Comparison of ENCODE assay signal across 29 cellular contexts in genomic region chr17:51921500-51921899, GRCh38.
"Had no signal": no experiment of that assay in that cellular context is flagged by ENCODE, and none has a peak within 500 bp of the region (broad histone marks: within the 10 kb centered on the region; RNA-seq: fewer than 3 reads in every experiment).

No MANE protein-coding gene starts in this region.

- FAIRE-seq: astrocyte, TTC549 had no signal

- DNase-seq: activated CD4-positive, alpha-beta T cell treated with anti-CD3 and anti-CD28 coated beads, Interleukin-2, amount 10 ng/mL, durations not matched to agents 24 days and 14 days; activated CD4-positive, alpha-beta T cell treated with anti-CD3 and anti-CD28 coated beads, Interleukin-2, amount 50 U/mL, for 4 hours; activated CD8-positive, alpha-beta T cell treated with anti-CD3 and anti-CD28 coated beads for 36 hours; activated gamma-delta T cell treated with Interleukin-2 at 50 U/mL for 16 hours; activated naive CD4-positive, alpha-beta T cell treated with anti-CD3 and anti-CD28 coated beads for 36 hours; activated T-cell treated with anti-CD3 and anti-CD28 coated beads, Interleukin-2, amount 50 U/mL, for 1 hour; adrenal gland; body of pancreas; Kasumi-1; MG63; NCI-H1048; NCI-H1417; NCI-H146; NCI-H187; NCI-H2029 treated with DMSO at 0.1 percent for 48 hours; NCI-H2107; NCI-H2171; NCI-H510A; NCI-H526; NCI-H748 treated with DMSO at 0.1 percent for 48 hours; NK-92 treated with Interleukin-12 subunit alpha and Interleukin-12 subunit beta, amount 100 ng/mL, for 24 hours; OCI-M1; SHP77 treated with DMSO at 0.1 percent for 48 hours; SK-N-SH had no signal

- H3K27ac ChIP-seq: adrenal gland, body of pancreas, breast epithelium, SJSA1 had no signal

- H3K4me3 ChIP-seq: adrenal gland, body of pancreas, breast epithelium, MG63, SJSA1 had no signal

- H3K9me2 ChIP-seq: SK-N-SH had no signal

- H3K27me3 ChIP-seq: adrenal gland, body of pancreas, MG63, SJSA1 had no signal

- H3K9me3 ChIP-seq: adrenal gland, body of pancreas, breast epithelium, MG63, SJSA1, SK-N-SH had no signal

- H3K36me3 ChIP-seq: adrenal gland, breast epithelium, MG63, SJSA1 had no signal

- H3K4me2 ChIP-seq: SK-N-SH had no signal

- H3K4me1 ChIP-seq: adrenal gland, body of pancreas, breast epithelium, SJSA1 had no signal

- ATAC-seq: activated CD8-positive, alpha-beta T cell treated with anti-CD3 and anti-CD28 coated beads for 36 hours; activated naive CD4-positive, alpha-beta T cell treated with anti-CD3 and anti-CD28 coated beads, Interleukin-2, amount 50 U/mL, for 72 hours; body of pancreas had no signal

- H3K9ac ChIP-seq: SK-N-SH had no signal
